Comparison of ENCODE assay signal across 1 cellular context in the genomic region with DNA sequence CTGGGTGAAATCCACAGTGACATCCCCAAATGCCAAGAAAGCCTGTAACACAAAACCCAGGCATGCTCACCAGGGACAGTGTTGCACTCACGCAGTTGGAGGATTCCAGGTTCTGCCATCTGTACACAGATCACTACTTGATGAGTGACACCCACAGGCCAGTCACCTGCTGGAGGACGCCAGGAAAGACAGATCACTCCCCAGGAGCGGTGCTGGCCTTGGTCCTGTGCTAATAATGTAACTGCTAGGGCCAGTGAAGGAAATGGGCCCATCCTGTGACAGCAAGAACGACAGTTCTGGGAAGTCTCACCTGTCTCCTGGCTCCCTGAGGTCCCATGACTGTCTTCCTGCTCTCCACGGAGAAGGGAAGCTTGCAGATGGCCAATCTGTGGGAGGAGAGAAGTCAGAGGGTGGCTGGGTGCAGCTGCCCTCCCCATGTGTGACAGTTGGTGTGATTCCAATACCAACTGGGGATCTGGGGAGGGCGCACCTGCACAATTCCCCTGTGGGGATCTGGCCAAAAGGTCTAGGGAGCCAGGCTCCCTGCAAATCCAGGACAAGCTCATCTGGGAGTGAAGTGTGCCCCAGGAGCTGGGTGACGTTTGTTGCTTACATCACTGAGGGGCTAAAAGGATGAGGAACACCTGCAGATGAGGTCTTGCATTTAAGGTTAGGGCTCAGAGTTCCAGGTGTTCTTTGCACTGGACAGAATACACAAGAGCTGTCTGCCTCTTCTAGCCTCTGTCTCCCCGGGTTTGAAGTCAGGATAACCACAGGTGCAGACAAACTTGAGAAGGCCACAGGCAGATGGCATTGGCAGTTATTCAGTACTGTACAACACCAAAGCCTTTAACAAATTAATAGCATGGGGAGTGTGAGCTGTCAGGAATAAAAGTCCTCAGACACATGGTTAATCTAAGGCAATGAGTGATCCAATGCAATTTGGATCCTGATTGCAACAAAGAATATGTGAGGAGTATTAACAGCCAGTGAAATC.
TF ChIP-seq lines count a peak whose summit lies in the region.

No MANE protein-coding gene starts in this region.

TF ChIP-seq in HepG2, 621 proteins besides CTCF, POLR2A, EP300 and RAD21:
- TF ChIP-seq POLR2G (IDR thresholded peaks at IDR 0.05; ENCODE audit: low read depth, low read length): peak; percentile 33; the same call in 1 of the 2 replicates
- TF ChIP-seq THYN1 (CRISPR knock-in tag; IDR thresholded peaks at IDR 0.05; ENCODE audit: borderline replicate concordance, low read depth): no peak
- peak; percentile 52 for TF ChIP-seq ZNF629 (CRISPR knock-in tag; conservative IDR thresholded peaks at IDR 0.05)
- TF ChIP-seq, protein P1, sequence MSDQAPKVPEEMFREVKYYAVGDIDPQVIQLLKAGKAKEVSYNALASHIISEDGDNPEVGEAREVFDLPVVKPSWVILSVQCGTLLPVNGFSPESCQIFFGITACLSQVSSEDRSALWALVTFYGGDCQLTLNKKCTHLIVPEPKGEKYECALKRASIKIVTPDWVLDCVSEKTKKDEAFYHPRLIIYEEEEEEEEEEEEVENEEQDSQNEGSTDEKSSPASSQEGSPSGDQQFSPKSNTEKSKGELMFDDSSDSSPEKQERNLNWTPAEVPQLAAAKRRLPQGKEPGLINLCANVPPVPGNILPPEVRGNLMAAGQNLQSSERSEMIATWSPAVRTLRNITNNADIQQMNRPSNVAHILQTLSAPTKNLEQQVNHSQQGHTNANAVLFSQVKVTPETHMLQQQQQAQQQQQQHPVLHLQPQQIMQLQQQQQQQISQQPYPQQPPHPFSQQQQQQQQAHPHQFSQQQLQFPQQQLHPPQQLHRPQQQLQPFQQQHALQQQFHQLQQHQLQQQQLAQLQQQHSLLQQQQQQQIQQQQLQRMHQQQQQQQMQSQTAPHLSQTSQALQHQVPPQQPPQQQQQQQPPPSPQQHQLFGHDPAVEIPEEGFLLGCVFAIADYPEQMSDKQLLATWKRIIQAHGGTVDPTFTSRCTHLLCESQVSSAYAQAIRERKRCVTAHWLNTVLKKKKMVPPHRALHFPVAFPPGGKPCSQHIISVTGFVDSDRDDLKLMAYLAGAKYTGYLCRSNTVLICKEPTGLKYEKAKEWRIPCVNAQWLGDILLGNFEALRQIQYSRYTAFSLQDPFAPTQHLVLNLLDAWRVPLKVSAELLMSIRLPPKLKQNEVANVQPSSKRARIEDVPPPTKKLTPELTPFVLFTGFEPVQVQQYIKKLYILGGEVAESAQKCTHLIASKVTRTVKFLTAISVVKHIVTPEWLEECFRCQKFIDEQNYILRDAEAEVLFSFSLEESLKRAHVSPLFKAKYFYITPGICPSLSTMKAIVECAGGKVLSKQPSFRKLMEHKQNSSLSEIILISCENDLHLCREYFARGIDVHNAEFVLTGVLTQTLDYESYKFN (CRISPR knock-in tag; conservative IDR thresholded peaks at IDR 0.05): no peak
- TF ChIP-seq, protein P2, sequence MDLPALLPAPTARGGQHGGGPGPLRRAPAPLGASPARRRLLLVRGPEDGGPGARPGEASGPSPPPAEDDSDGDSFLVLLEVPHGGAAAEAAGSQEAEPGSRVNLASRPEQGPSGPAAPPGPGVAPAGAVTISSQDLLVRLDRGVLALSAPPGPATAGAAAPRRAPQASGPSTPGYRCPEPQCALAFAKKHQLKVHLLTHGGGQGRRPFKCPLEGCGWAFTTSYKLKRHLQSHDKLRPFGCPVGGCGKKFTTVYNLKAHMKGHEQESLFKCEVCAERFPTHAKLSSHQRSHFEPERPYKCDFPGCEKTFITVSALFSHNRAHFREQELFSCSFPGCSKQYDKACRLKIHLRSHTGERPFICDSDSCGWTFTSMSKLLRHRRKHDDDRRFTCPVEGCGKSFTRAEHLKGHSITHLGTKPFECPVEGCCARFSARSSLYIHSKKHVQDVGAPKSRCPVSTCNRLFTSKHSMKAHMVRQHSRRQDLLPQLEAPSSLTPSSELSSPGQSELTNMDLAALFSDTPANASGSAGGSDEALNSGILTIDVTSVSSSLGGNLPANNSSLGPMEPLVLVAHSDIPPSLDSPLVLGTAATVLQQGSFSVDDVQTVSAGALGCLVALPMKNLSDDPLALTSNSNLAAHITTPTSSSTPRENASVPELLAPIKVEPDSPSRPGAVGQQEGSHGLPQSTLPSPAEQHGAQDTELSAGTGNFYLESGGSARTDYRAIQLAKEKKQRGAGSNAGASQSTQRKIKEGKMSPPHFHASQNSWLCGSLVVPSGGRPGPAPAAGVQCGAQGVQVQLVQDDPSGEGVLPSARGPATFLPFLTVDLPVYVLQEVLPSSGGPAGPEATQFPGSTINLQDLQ (CRISPR knock-in tag; IDR thresholded peaks at IDR 0.05): no peak
- 0 out of 2 replicates have a peak, but pooled peaks have one; percentile 26 for TF ChIP-seq ZNF766 (CRISPR knock-in tag; IDR thresholded peaks at IDR 0.05; ENCODE audit: borderline replicate concordance)
- TF ChIP-seq, protein P3, sequence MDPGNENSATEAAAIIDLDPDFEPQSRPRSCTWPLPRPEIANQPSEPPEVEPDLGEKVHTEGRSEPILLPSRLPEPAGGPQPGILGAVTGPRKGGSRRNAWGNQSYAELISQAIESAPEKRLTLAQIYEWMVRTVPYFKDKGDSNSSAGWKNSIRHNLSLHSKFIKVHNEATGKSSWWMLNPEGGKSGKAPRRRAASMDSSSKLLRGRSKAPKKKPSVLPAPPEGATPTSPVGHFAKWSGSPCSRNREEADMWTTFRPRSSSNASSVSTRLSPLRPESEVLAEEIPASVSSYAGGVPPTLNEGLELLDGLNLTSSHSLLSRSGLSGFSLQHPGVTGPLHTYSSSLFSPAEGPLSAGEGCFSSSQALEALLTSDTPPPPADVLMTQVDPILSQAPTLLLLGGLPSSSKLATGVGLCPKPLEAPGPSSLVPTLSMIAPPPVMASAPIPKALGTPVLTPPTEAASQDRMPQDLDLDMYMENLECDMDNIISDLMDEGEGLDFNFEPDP (CRISPR knock-in tag; conservative IDR thresholded peaks at IDR 0.05): 0 out of 2 replicates have a peak, but pooled peaks have one; percentile 33
- TF ChIP-seq AGO2 (optimal IDR thresholded peaks at IDR 0.05; ENCODE audit: low read depth, low read length): no peak
- TF ChIP-seq, protein P4, sequence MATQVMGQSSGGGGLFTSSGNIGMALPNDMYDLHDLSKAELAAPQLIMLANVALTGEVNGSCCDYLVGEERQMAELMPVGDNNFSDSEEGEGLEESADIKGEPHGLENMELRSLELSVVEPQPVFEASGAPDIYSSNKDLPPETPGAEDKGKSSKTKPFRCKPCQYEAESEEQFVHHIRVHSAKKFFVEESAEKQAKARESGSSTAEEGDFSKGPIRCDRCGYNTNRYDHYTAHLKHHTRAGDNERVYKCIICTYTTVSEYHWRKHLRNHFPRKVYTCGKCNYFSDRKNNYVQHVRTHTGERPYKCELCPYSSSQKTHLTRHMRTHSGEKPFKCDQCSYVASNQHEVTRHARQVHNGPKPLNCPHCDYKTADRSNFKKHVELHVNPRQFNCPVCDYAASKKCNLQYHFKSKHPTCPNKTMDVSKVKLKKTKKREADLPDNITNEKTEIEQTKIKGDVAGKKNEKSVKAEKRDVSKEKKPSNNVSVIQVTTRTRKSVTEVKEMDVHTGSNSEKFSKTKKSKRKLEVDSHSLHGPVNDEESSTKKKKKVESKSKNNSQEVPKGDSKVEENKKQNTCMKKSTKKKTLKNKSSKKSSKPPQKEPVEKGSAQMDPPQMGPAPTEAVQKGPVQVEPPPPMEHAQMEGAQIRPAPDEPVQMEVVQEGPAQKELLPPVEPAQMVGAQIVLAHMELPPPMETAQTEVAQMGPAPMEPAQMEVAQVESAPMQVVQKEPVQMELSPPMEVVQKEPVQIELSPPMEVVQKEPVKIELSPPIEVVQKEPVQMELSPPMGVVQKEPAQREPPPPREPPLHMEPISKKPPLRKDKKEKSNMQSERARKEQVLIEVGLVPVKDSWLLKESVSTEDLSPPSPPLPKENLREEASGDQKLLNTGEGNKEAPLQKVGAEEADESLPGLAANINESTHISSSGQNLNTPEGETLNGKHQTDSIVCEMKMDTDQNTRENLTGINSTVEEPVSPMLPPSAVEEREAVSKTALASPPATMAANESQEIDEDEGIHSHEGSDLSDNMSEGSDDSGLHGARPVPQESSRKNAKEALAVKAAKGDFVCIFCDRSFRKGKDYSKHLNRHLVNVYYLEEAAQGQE (IDR thresholded peaks at IDR 0.05; ENCODE audit: borderline replicate concordance in 1 of 2, low read depth in 1 of 2, low read length in 2 of 2): 0 out of 4 replicates have a peak, but pooled peaks of 1 of the 2 experiments have one; percentile 29
- TF ChIP-seq, protein P5, sequence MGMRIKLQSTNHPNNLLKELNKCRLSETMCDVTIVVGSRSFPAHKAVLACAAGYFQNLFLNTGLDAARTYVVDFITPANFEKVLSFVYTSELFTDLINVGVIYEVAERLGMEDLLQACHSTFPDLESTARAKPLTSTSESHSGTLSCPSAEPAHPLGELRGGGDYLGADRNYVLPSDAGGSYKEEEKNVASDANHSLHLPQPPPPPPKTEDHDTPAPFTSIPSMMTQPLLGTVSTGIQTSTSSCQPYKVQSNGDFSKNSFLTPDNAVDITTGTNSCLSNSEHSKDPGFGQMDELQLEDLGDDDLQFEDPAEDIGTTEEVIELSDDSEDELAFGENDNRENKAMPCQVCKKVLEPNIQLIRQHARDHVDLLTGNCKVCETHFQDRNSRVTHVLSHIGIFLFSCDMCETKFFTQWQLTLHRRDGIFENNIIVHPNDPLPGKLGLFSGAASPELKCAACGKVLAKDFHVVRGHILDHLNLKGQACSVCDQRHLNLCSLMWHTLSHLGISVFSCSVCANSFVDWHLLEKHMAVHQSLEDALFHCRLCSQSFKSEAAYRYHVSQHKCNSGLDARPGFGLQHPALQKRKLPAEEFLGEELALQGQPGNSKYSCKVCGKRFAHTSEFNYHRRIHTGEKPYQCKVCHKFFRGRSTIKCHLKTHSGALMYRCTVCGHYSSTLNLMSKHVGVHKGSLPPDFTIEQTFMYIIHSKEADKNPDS (CRISPR knock-in tag; IDR thresholded peaks at IDR 0.05): 0 out of 2 replicates have a peak, but pooled peaks have one; percentile 13
- TF ChIP-seq ARID2 (CRISPR knock-in tag; IDR thresholded peaks at IDR 0.05; ENCODE audit: borderline replicate concordance): no peak
- TF ChIP-seq ZNF17 (CRISPR knock-in tag; IDR thresholded peaks at IDR 0.05): no peak
- peak; percentile 11; the same call in 1 of the 2 replicates for TF ChIP-seq RXRA (CRISPR knock-in tag; IDR thresholded peaks at IDR 0.05)
- TF ChIP-seq, protein P6, sequence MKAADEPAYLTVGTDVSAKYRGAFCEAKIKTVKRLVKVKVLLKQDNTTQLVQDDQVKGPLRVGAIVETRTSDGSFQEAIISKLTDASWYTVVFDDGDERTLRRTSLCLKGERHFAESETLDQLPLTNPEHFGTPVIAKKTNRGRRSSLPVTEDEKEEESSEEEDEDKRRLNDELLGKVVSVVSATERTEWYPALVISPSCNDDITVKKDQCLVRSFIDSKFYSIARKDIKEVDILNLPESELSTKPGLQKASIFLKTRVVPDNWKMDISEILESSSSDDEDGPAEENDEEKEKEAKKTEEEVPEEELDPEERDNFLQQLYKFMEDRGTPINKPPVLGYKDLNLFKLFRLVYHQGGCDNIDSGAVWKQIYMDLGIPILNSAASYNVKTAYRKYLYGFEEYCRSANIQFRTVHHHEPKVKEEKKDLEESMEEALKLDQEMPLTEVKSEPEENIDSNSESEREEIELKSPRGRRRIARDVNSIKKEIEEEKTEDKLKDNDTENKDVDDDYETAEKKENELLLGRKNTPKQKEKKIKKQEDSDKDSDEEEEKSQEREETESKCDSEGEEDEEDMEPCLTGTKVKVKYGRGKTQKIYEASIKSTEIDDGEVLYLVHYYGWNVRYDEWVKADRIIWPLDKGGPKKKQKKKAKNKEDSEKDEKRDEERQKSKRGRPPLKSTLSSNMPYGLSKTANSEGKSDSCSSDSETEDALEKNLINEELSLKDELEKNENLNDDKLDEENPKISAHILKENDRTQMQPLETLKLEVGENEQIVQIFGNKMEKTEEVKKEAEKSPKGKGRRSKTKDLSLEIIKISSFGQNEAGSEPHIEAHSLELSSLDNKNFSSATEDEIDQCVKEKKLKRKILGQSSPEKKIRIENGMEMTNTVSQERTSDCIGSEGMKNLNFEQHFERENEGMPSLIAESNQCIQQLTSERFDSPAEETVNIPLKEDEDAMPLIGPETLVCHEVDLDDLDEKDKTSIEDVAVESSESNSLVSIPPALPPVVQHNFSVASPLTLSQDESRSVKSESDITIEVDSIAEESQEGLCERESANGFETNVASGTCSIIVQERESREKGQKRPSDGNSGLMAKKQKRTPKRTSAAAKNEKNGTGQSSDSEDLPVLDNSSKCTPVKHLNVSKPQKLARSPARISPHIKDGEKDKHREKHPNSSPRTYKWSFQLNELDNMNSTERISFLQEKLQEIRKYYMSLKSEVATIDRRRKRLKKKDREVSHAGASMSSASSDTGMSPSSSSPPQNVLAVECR (CRISPR knock-in tag; IDR thresholded peaks at IDR 0.05; ENCODE audit: borderline replicate concordance): 0 out of 2 replicates have a peak, but pooled peaks have one; percentile 31
- TF ChIP-seq NFKBIZ (CRISPR knock-in tag; IDR thresholded peaks at IDR 0.05): no peak
- TF ChIP-seq ZNF703 (CRISPR knock-in tag; IDR thresholded peaks at IDR 0.05; ENCODE audit: borderline replicate concordance): no peak
- TF ChIP-seq ZBTB3 (CRISPR knock-in tag; IDR thresholded peaks at IDR 0.05; ENCODE audit: borderline replicate concordance, low read depth): no peak
- TF ChIP-seq KLF13 (CRISPR knock-in tag; IDR thresholded peaks at IDR 0.05): 0 out of 2 replicates have a peak, but pooled peaks have one; percentile 16
- no peak for TF ChIP-seq BCL6 (CRISPR knock-in tag; IDR thresholded peaks at IDR 0.05)
- TF ChIP-seq HES4 (CRISPR knock-in tag; IDR thresholded peaks at IDR 0.05; ENCODE audit: borderline replicate concordance): peak; percentile 30; the same call in 1 of the 2 replicates
- TF ChIP-seq CHCHD3 (CRISPR knock-in tag; IDR thresholded peaks at IDR 0.05): 0 out of 2 replicates have a peak, but pooled peaks have one; percentile 22
- peak; percentile 17; the same call in 1 of the 2 replicates for TF ChIP-seq POLR2AphosphoS5 (IDR thresholded peaks at IDR 0.05; ENCODE audit: low read depth, low read length)
- no peak for TF ChIP-seq PHF20 (CRISPR knock-in tag; IDR thresholded peaks at IDR 0.05)
- TF ChIP-seq ZSCAN21 (CRISPR knock-in tag; IDR thresholded peaks at IDR 0.05; ENCODE audit: borderline replicate concordance): peak; percentile 54; the same call in 1 of the 2 replicates
- no peak for TF ChIP-seq NR1H2 (CRISPR knock-in tag; IDR thresholded peaks at IDR 0.05; ENCODE audit: borderline replicate concordance, low read depth)
- TF ChIP-seq CHD2 (IDR thresholded peaks at IDR 0.05; ENCODE audit: low read depth, low read length): no peak
- TF ChIP-seq AKAP8 (CRISPR knock-in tag; IDR thresholded peaks at IDR 0.05): 0 out of 2 replicates have a peak, but pooled peaks have one; percentile 44
- no peak for TF ChIP-seq FOXK1 (CRISPR knock-in tag; IDR thresholded peaks at IDR 0.05; ENCODE audit: borderline replicate concordance, low read depth)
